Comparison of ENCODE assay signal across 24 cellular contexts in genomic region chr21:30942192-30942591, GRCh38.
"Had no signal": no experiment of that assay in that cellular context is flagged by ENCODE, and none has a peak within 500 bp of the region (broad histone marks: within the 10 kb centered on the region; RNA-seq: fewer than 3 reads in every experiment).

No MANE protein-coding gene starts in this region.

- H3K4me2 ChIP-seq: neural progenitor cell had no signal

- H3K9ac ChIP-seq: neural progenitor cell had no signal

- H3K4me1 ChIP-seq: heart left ventricle, neural progenitor cell, suprapubic skin, thyroid gland, upper lobe of right lung, vagina had no signal

- H2AFZ ChIP-seq: neural progenitor cell had no signal

- H3K36me3 ChIP-seq: heart left ventricle, neural progenitor cell, ovary, suprapubic skin, thyroid gland, upper lobe of right lung, vagina had no signal

- DNase-seq: cortex of kidney; dorsolateral prefrontal cortex; effector CD8-positive, alpha-beta T cell; heart left ventricle; hippocampal formation; islet precursor cell; mammary epithelial cell; nucleus accumbens; ovary; right cardiac atrium; small intestine; stimulated activated CD4-positive, alpha-beta T cell treated with anti-CD3 and anti-CD28 coated beads, Interleukin-12 subunit alpha, Interleukin-12 subunit beta, amount 100 ng/mL, for 4 hours; stimulated activated CD4-positive, alpha-beta T cell treated with anti-CD3 and anti-CD28 coated beads, Interleukin-2, amount 100 ng/mL, for 48 hours; stimulated activated naive CD4-positive, alpha-beta T cell treated with Interleukin-2 at 50 U/mL for 16 hours; thyroid gland; upper lobe of right lung had no signal

- H3K27me3 ChIP-seq: dorsolateral prefrontal cortex, heart left ventricle, neural progenitor cell, ovary, suprapubic skin, thyroid gland, upper lobe of right lung, vagina had no signal

- H3K27ac ChIP-seq: dorsolateral prefrontal cortex, heart left ventricle, neural progenitor cell, ovary, suprapubic skin, thyroid gland, upper lobe of right lung, vagina had no signal

- FAIRE-seq: endometrium, frontal cortex, small intestine had no signal

- H3K4me3 ChIP-seq: dorsolateral prefrontal cortex, heart left ventricle, neural progenitor cell, ovary, suprapubic skin, thyroid gland, upper lobe of right lung, vagina had no signal

- H3K9me3 ChIP-seq: heart left ventricle, ovary, suprapubic skin, thyroid gland, upper lobe of right lung, vagina had no signal

- ATAC-seq: esophagus mucosa; heart left ventricle; left lobe of liver; natural killer cell treated with Interleukin-12 subunit alpha and Interleukin-12 subunit beta and Interleukin-15 and Interleukin-18, amount 100 ng/mL, for 72 hours; right cardiac atrium; upper lobe of right lung had no signal
